8 cellular contexts compared by ENCODE assay signal in the genomic region with DNA sequence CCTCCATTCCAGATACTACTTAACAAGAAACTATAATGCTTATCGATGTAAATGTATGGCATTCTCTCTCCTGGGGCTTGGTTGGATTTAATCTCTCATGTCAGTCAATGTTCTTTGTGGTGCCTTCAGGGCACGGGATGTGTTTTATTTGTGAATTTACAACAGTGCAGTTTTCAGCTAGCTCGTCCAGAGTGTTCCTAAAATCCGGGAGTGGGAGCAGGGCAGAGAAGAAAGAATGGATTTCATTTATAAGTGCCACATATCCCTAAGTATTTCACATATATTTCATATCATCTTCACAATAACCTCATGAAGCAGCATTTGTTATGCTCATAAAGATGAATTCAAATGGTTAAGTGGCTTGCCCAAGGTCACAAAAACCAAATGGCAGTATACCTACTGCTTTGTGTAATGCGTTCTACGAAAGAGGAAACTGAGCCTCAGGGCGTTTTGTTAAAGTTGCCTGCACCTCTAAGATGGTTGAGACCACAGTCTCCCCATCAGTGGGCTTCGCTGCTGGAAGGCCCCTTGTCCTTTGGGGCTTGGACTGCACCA.
A peak's percentile ranks its signal among the peaks of the same experiment; 100 is the strongest.
DNase-seq lines count a peak whose midpoint lies in the region; ATAC-seq and TF ChIP-seq lines count a peak whose summit lies in the region.

No MANE protein-coding gene starts in this region.

- H3K9ac ChIP-seq in OCI-LY3 (ENCODE audit: low read length) (no peak overlapping the region), rectal smooth muscle tissue (ENCODE audit: low read length) (no peak overlapping the region)

- H3K36me3 ChIP-seq in OCI-LY3 (replicated peaks; ENCODE audit: low read depth, low read length) (no peaks in the 10 kb centered on the region), rectal smooth muscle tissue (ENCODE audit: control insufficient read depth, insufficient read depth, low read length) (no peaks in the 10 kb centered on the region)

- no peak for DNase-seq in epithelial cell of prostate (ENCODE audit: low read depth, low spot score)
- no peak for DNase-seq in NCI-H2081 (lab: John Stamatoyannopoulos, UW)
- no peak for DNase-seq in HCEC 1CT
- no peak for DNase-seq in DMS53 treated with DMSO at 0.1 percent for 48 hours (lab: John Stamatoyannopoulos, UW; ENCODE audit: unreplicated experiment)

- no peak overlapping the region for H3K27ac ChIP-seq in OCI-LY3 (ENCODE audit: low read length)
- peak overlapping the region; percentile 90 for H3K27ac ChIP-seq in epithelial cell of prostate
- peak overlapping the region; percentile 82 for H3K27ac ChIP-seq in rectal smooth muscle tissue (ENCODE audit: low read depth, low read length)

- H3K4me1 ChIP-seq in OCI-LY3 (ENCODE audit: low read length), result peaks cover 16% of the 10 kb centered on the region
- peaks cover 8% of the 10 kb centered on the region for H3K4me1 ChIP-seq in rectal smooth muscle tissue (ENCODE audit: control insufficient read depth, insufficient read depth, low read length)

- H2AFZ ChIP-seq in OCI-LY3 (ENCODE audit: low read depth, low read length), result peak overlapping the region; percentile 65; the same call in 1 of the 2 replicates

- peaks cover 26% of the 10 kb centered on the region for H3K79me2 ChIP-seq in OCI-LY3 (ENCODE audit: low read length)

- H4K20me1 ChIP-seq in OCI-LY3 (ENCODE audit: insufficient read depth, low read length), result peaks cover 28% of the 10 kb centered on the region

- H3K4me3 ChIP-seq in OCI-LY3 (ENCODE audit: low read length), result peak overlapping the region; percentile 89
- peak overlapping the region; percentile 83 for H3K4me3 ChIP-seq in rectal smooth muscle tissue (ENCODE audit: low read length)

- peaks cover 41% of the 10 kb centered on the region for H3K27me3 ChIP-seq in OCI-LY3 (ENCODE audit: low read depth, low read length)
- H3K27me3 ChIP-seq in rectal smooth muscle tissue (ENCODE audit: control insufficient read depth, insufficient read depth, low read length), result no peaks in the 10 kb centered on the region

- peak overlapping the region; percentile 99 for H3K4me2 ChIP-seq in OCI-LY3 (ENCODE audit: low read length)

- no peaks in the 10 kb centered on the region for H3K9me3 ChIP-seq in OCI-LY3 (ENCODE audit: insufficient read depth, low read length)

- TF ChIP-seq CTCF in OCI-LY3 (IDR thresholded peaks at IDR 0.05; ENCODE audit: low read depth, low read length), result no peak

- ATAC-seq in GM18858 (IDR thresholded peaks at IDR 0.05; ENCODE audit: unreplicated experiment), result peak; percentile 0
- peak; percentile 6 for ATAC-seq in HG02571 (IDR thresholded peaks at IDR 0.05; ENCODE audit: unreplicated experiment)
